2 cellular contexts compared by ENCODE assay signal in the genomic region with DNA sequence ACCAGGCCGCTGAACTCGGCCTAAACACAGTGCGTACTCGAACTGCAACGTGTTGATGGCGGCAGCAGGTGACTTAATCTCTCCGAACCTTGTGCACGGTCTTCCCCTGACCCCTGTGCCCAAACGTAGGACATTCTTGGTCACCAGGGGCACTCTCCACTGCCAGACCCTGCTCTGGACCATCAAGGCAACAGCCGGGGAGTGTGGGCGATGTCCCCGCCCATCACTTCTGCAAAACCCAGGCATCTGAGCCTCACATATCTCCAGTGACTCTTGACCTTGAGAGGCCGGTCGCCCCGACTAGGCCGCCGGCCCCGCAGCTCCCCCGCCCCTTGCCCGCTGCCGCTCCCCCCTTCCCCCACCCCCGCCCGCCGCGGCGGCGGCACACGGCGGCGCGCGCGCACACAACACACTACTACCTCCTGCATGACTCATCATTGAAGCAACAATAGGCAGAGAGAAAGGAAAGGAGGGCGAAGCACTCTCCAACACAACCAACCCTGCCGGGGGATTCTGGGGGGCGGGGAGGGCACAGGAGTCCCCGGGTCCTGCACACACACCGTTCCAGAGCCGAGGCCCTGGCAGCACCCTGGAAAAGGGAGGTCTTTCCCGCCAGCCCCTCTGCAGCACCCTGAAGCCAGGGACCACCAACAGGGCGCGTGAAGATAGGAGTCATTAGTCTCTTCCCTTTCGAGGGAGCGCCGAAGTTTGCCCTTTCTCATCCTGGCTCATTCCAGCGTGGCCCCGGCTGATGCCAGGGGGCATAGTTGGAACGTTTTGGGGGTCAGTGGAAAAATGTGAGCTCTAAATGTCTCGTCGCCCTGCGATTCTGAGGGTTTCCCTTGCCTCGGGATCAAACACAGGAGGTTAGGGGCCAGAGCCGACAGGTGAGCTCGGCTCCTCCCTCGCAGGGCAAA.
TF ChIP-seq lines count a peak whose summit lies in the region.

No MANE protein-coding gene starts in this region.

TF ChIP-seq in HCT116, 20 proteins besides CTCF, POLR2A, EP300 and RAD21 (continued from another document):
- TF ChIP-seq YY1 (IDR thresholded peaks at IDR 0.05; ENCODE audit: extremely low read depth, insufficient replicate concordance, low read depth, low read length), result no peak

TF ChIP-seq in neural cell, 6 proteins besides CTCF, POLR2A, EP300 and RAD21:
- TF ChIP-seq REST (IDR thresholded peaks at IDR 0.05; ENCODE audit: borderline replicate concordance), result peak; percentile 55
- no peak for TF ChIP-seq SMC3 (conservative IDR thresholded peaks at IDR 0.05; ENCODE audit: poor library complexity)
- no peak for TF ChIP-seq MXI1 (conservative IDR thresholded peaks at IDR 0.05; ENCODE audit: poor library complexity, severe bottlenecking)
- peak; percentile 65 for TF ChIP-seq POLR2AphosphoS5 (IDR thresholded peaks at IDR 0.05)
- no peak for TF ChIP-seq TAF1 (IDR thresholded peaks at IDR 0.05; ENCODE audit: low read depth)
- TF ChIP-seq EZH2 (IDR thresholded peaks at IDR 0.05; ENCODE audit: borderline replicate concordance, insufficient read depth, low read length, poor library complexity, severe bottlenecking), result no peak
